ENCODE assay signal across 14 cellular contexts in the genomic region with DNA sequence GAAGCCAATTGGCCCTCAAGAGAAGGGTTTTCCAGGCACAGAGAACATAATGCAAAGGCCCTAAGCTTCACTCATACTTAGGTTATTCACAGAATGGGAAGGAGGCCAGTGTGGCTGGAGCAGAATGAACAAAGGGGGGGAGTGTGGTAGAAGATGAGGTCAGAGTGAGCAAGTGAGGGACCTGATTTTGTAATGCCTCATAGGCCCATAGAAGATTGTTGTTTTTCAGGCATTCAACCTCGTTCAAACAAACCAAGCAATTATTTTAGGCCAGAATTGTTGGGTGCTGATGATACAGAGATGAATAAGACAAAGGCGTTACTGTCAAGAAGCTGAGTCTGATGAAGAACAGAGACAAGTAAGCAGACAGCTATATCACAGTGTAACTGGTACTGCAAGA. TPM values are rescaled to one million over a fixed set of nuclear protein-coding genes. Genes with fewer than 3 reads are reported as not detected.
DNase-seq lines count a peak whose midpoint lies in the region; ATAC-seq and TF ChIP-seq lines count a peak whose summit lies in the region.
"Had no signal": no experiment of that assay in that cellular context is flagged by ENCODE, and none has a peak within 500 bp of the region (broad histone marks: within the 10 kb centered on the region; RNA-seq: fewer than 3 reads in every experiment).

No MANE protein-coding gene starts in this region.

- no peaks in the 10 kb centered on the region for H3K27me3 ChIP-seq in breast epithelium
- H3K27me3 ChIP-seq: gastrocnemius medialis had no signal

- no peaks in the 10 kb centered on the region for H3K9me3 Mint-ChIP-seq in MCF 10A (ENCODE audit: unreplicated experiment)
- H3K9me3 Mint-ChIP-seq: activated CD8-positive, alpha-beta T cell treated with anti-CD3 and anti-CD28 coated beads for 36 hours; stimulated activated memory B cell treated with anti-CD40 and anti-IgM and Interleukin-4, amounts not matched to agents 10 μg/mL and 1 μg/mL and 100 μg/mL, for 72 hours had no signal

- DNase-seq in MCF 10A (ENCODE audit: unreplicated experiment) (peak; percentile 46), breast epithelium (ENCODE audit: low spot score in 2 of 2) (no peak), cardiac fibroblast (ENCODE audit: low read depth in 2 of 2) (peak; percentile 76 to 98), kidney tubule cell (ENCODE audit: low spot score) (peak; percentile 75), NCI-H510A treated with DMSO at 0.1 percent for 48 hours (lab: John Stamatoyannopoulos, UW) (no peak)
- DNase-seq in central memory CD4-positive, alpha-beta T cell: no peak
- DNase-seq: activated CD8-positive, alpha-beta T cell treated with anti-CD3 and anti-CD28 coated beads for 36 hours; DMS79 treated with DMSO at 0.1 percent for 48 hours; gastrocnemius medialis; NCI-H510A; stimulated activated CD4-positive, alpha-beta T cell treated with anti-CD3 and anti-CD28 coated beads, Interleukin-15, amount 100 ng/mL, for 24 hours had no signal

- H3K4me3 ChIP-seq in breast epithelium (no peak overlapping the region), cardiac fibroblast (replicated peaks in 1 of 2; ENCODE audit: low read depth in 2 of 2, low read length in 2 of 2) (no peak overlapping the region)
- H3K4me3 ChIP-seq: gastrocnemius medialis had no signal

- H3K36me3 Mint-ChIP-seq in MCF 10A (ENCODE audit: insufficient read depth, unreplicated experiment): no peaks in the 10 kb centered on the region
- H3K36me3 Mint-ChIP-seq: stimulated activated memory B cell treated with anti-CD40 and anti-IgM and Interleukin-4, amounts not matched to agents 10 μg/mL and 1 μg/mL and 100 μg/mL, for 72 hours had no signal

- H3K36me3 ChIP-seq in breast epithelium: no peaks in the 10 kb centered on the region
- H3K36me3 ChIP-seq: gastrocnemius medialis had no signal

- H3K4me3 Mint-ChIP-seq in MCF 10A (ENCODE audit: unreplicated experiment): no peak overlapping the region
- H3K4me3 Mint-ChIP-seq: activated CD8-positive, alpha-beta T cell treated with anti-CD3 and anti-CD28 coated beads for 36 hours; stimulated activated memory B cell treated with anti-CD40 and anti-IgM and Interleukin-4, amounts not matched to agents 10 μg/mL and 1 μg/mL and 100 μg/mL, for 72 hours had no signal

- peaks cover 14% of the 10 kb centered on the region for H3K4me1 Mint-ChIP-seq in MCF 10A (ENCODE audit: insufficient read depth, unreplicated experiment)

- no peak for TF ChIP-seq CTCF in MCF 10A (IDR thresholded peaks at IDR 0.05; ENCODE audit: unreplicated experiment)
- TF ChIP-seq CTCF in breast epithelium (IDR thresholded peaks at IDR 0.05): no peak
- TF ChIP-seq CTCF in cardiac fibroblast (IDR thresholded peaks at IDR 0.05; ENCODE audit: low read depth, low read length): no peak

- H3K4me1 ChIP-seq in breast epithelium: no peaks in the 10 kb centered on the region
- H3K4me1 ChIP-seq: gastrocnemius medialis had no signal

- H3K27ac ChIP-seq in breast epithelium: no peak overlapping the region
- H3K27ac ChIP-seq: gastrocnemius medialis had no signal

- intact Hi-C loops in MCF 10A (cut with micrococcal nuclease) (no loop called here), breast epithelium (cut with DNase I; ENCODE audit: low total_unique reads) (no loop called here)

- ATAC-seq in HG02981 (IDR thresholded peaks at IDR 0.05; ENCODE audit: unreplicated experiment) (no peak), GM19035 (IDR thresholded peaks at IDR 0.05; ENCODE audit: unreplicated experiment) (no peak)
- ATAC-seq: activated CD8-positive, alpha-beta T cell treated with anti-CD3 and anti-CD28 coated beads for 36 hours; gastrocnemius medialis; stimulated activated memory B cell treated with anti-CD40 and anti-IgM and Interleukin-4, amounts not matched to agents 10 μg/mL and 1 μg/mL and 100 μg/mL, for 72 hours had no signal

- H3K9me3 ChIP-seq in breast epithelium: no peaks in the 10 kb centered on the region
- H3K9me3 ChIP-seq: gastrocnemius medialis had no signal

- CTCF ChIA-PET in MCF 10A (lab: Yijun Ruan, JAX): interaction anchor here (0.6 kb wide), 1 partner anchor 22 kb away, joined by 3 read pairs; no protein-coding TSS in a partner anchor

- POLR2A ChIA-PET in MCF 10A (lab: Yijun Ruan, JAX): no interaction called here

- BruUV-seq in MCF 10A (replicated peaks; lab: Mats Ljungman, UMichigan): no TSS peak

- no peak for TF ChIP-seq POLR2A in breast epithelium (IDR thresholded peaks at IDR 0.05)

- H3K27me3 Mint-ChIP-seq in MCF 10A (ENCODE audit: insufficient read depth, unreplicated experiment): no peaks in the 10 kb centered on the region
- H3K27me3 Mint-ChIP-seq: activated CD8-positive, alpha-beta T cell treated with anti-CD3 and anti-CD28 coated beads for 36 hours; stimulated activated memory B cell treated with anti-CD40 and anti-IgM and Interleukin-4, amounts not matched to agents 10 μg/mL and 1 μg/mL and 100 μg/mL, for 72 hours had no signal

- no peak overlapping the region for H3K27ac Mint-ChIP-seq in MCF 10A (ENCODE audit: low read depth, unreplicated experiment)
- H3K27ac Mint-ChIP-seq: activated CD8-positive, alpha-beta T cell treated with anti-CD3 and anti-CD28 coated beads for 36 hours; stimulated activated memory B cell treated with anti-CD40 and anti-IgM and Interleukin-4, amounts not matched to agents 10 μg/mL and 1 μg/mL and 100 μg/mL, for 72 hours had no signal

RNA-seq across cellular contexts. Expression of a gene that starts 54.5 kb away (rescaled TPM):
- total RNA-seq in MCF 10A (2022) (31.5 and 39.3 TPM in 2 replicates), breast epithelium (10 to 100 TPM; 45.9 to 72.8 (median 54.9) TPM)

Comparison
In these comparisons a context has a peak if more than half of its experiments do, and no peak if none do; other contexts are left out.
1. DNase-seq: peak in MCF 10A (single experiment), cardiac fibroblast (2 of 2) and kidney tubule cell (single experiment); none in breast epithelium (0 of 2), central memory CD4-positive, alpha-beta T cell (single experiment) and NCI-H510A treated with DMSO at 0.1 percent for 48 hours (single experiment).